ENCODE assay signal across 19 cellular contexts in genomic region chr17:8798176-8799000, GRCh38. TPM values are rescaled to one million over a fixed set of nuclear protein-coding genes. Genes with fewer than 3 reads are reported as not detected.
DNase-seq lines count a peak whose midpoint lies in the region; FAIRE-seq and TF ChIP-seq lines count a peak whose summit lies in the region.
"Had no signal": no experiment of that assay in that cellular context is flagged by ENCODE, and none has a peak within 500 bp of the region (broad histone marks: within the 10 kb centered on the region; RNA-seq: fewer than 3 reads in every experiment).

No MANE protein-coding gene starts in this region.

- TF ChIP-seq POLR2A in GM12891 (IDR thresholded peaks at IDR 0.05; ENCODE audit: low read depth, low read length) = 0 out of 2 replicates have a peak, but pooled peaks have one; percentile 15

- FAIRE-seq in GM12891 (lab: Jason Lieb, UNC) = no peak
- FAIRE-seq: bronchial epithelial cell had no signal

- no peaks in the 10 kb centered on the region for H3K9me3 ChIP-seq in iPS-18a (ENCODE audit: control insufficient read depth, low read depth, low read length)
- no peaks in the 10 kb centered on the region for H3K9me3 ChIP-seq in parathyroid adenoma (ENCODE audit: control insufficient read depth, low read length)
- H3K9me3 ChIP-seq in PC-9 (ENCODE audit: insufficient read depth, low read depth) = no peaks in the 10 kb centered on the region

- peaks cover 10% of the 10 kb centered on the region for H3K4me1 ChIP-seq in iPS-18a (ENCODE audit: control insufficient read depth, low read depth, low read length)
- peaks cover 4% of the 10 kb centered on the region for H3K4me1 ChIP-seq in parathyroid adenoma
- no peaks in the 10 kb centered on the region for H3K4me1 ChIP-seq in PC-9 (replicated peaks; ENCODE audit: insufficient read depth)

- no peaks in the 10 kb centered on the region for H4K20me1 ChIP-seq in PC-9 (ENCODE audit: insufficient read depth)

- H3K36me3 ChIP-seq in iPS-18a (ENCODE audit: control insufficient read depth, low read depth, low read length) = no peaks in the 10 kb centered on the region
- H3K36me3 ChIP-seq in parathyroid adenoma (ENCODE audit: control insufficient read depth, insufficient read depth, low read length) = no peaks in the 10 kb centered on the region
- H3K36me3 ChIP-seq in PC-9 (ENCODE audit: low read depth) = no peaks in the 10 kb centered on the region

- H3K4me3 ChIP-seq in coronary artery (peak overlapping the region; percentile 38), iPS-18a (ENCODE audit: low read length) (peak overlapping the region; percentile 57), parathyroid adenoma (ENCODE audit: low read depth, low read length) (peak overlapping the region; percentile 53), PC-9 (no peak overlapping the region)

- H3K79me2 ChIP-seq in parathyroid adenoma (no peaks in the 10 kb centered on the region), PC-9 (ENCODE audit: low read depth) (no peaks in the 10 kb centered on the region)

- CTCF ChIA-PET in PC-9 (lab: Charles Lee) = no interaction called here

- H3K9ac ChIP-seq in iPS-18a (ENCODE audit: low read length) (no peak overlapping the region), parathyroid adenoma (no peak overlapping the region)

- no peaks in the 10 kb centered on the region for H3K9me2 ChIP-seq in PC-9 (ENCODE audit: insufficient read depth)

- H2AFZ ChIP-seq in parathyroid adenoma = peak overlapping the region; percentile 97
- no peak overlapping the region for H2AFZ ChIP-seq in PC-9

- TF ChIP-seq CTCF in coronary artery (IDR thresholded peaks at IDR 0.05) (no peak), parathyroid adenoma (IDR thresholded peaks at IDR 0.05) (no peak), PC-9 (conservative IDR thresholded peaks at IDR 0.05) (no peak)

- DNase-seq in GM12891 (ENCODE audit: insufficient read length, low spot score) = no peak
- DNase-seq in coronary artery (ENCODE audit: low spot score) = peak; percentile 64
- no peak for DNase-seq in activated T-cell treated with anti-CD3 and anti-CD28 coated beads, Interleukin-2, amount 50 U/mL, for 48 hours
- DNase-seq in PC-9 = no peak
- no peak for DNase-seq in OCI-M1 (lab: John Stamatoyannopoulos, UW)
- DNase-seq in NCI-H226 = no peak
- DNase-seq: activated CD4-positive, alpha-beta T cell treated with anti-CD3 and anti-CD28 coated beads, Interleukin-2, amount 50 U/mL, for 4 hours; activated naive CD8-positive, alpha-beta T cell treated with anti-CD3 and anti-CD28 coated beads, Interleukin-2, amount 10 ng/mL, durations not matched to agents 7 days and 5 days; CD8-positive, alpha-beta T cell; DMS79 treated with DMSO at 0.1 percent for 48 hours; effector CD8-positive, alpha-beta T cell; IMR-90 had no signal

- H3F3A ChIP-seq in PC-9 (ENCODE audit: insufficient read depth, low read depth) = no peaks in the 10 kb centered on the region

- H3K27me3 ChIP-seq in iPS-18a (ENCODE audit: control insufficient read depth, insufficient read depth, low read length) (peaks cover 12% of the 10 kb centered on the region), parathyroid adenoma (ENCODE audit: control insufficient read depth, insufficient read depth, low read length) (no peaks in the 10 kb centered on the region), PC-9 (ENCODE audit: insufficient read depth, low read depth) (peaks cover 36% of the 10 kb centered on the region)

- peak overlapping the region; percentile 67 for H3K4me2 ChIP-seq in parathyroid adenoma (ENCODE audit: low read length)
- no peak overlapping the region for H3K4me2 ChIP-seq in PC-9

- no TSS peak for BruUV-seq in PC-9 (replicated peaks; lab: Mats Ljungman, UMichigan)

- intact Hi-C loops in PC-9 (cut with micrococcal nuclease; ENCODE audit: unreplicated experiment) = no loop called here

- POLR2A ChIA-PET in PC-9 (lab: Charles Lee; ENCODE audit: unreplicated experiment) = no interaction called here

- no peak overlapping the region for H3K27ac ChIP-seq in coronary artery
- H3K27ac ChIP-seq in iPS-18a (ENCODE audit: low read length) = no peak overlapping the region
- H3K27ac ChIP-seq in parathyroid adenoma = no peak overlapping the region
- no peak overlapping the region for H3K27ac ChIP-seq in PC-9

TF ChIP-seq in GM12891, 5 proteins besides CTCF, POLR2A, EP300 and RAD21:
- TF ChIP-seq POLR2AphosphoS5 (IDR thresholded peaks at IDR 0.05; ENCODE audit: low read depth, low read length) (no peak), POU2F2 (IDR thresholded peaks at IDR 0.05; ENCODE audit: low read depth, low read length) (no peak), SPI1 (IDR thresholded peaks at IDR 0.05; ENCODE audit: low read depth, low read length) (no peak), TAF1 (IDR thresholded peaks at IDR 0.05; ENCODE audit: low read depth, low read length) (no peak)
TF ChIP-seq in GM12891: peak in this region for 0.

RNA-seq across cellular contexts. Expression of gene MFSD6L, which starts 0.8 kb away (rescaled TPM):
- 1.4 TPM for polyA plus RNA-seq in GM12891 (2012; ENCODE audit: low read depth, missing spikeins)
- not detected in 2 replicates for total RNA-seq in PC-9 (2021)
- total RNA-seq: bronchial epithelial cell; CD8-positive, alpha-beta T cell; IMR-90; NCI-H460; renal cortical epithelial cell had no signal
- polyA plus RNA-seq: IMR-90 had no signal

RNA-seq across cellular contexts. Expression of gene SPDYE4, which starts 40.0 kb away (rescaled TPM):
- polyA plus RNA-seq in GM12891 (2012; ENCODE audit: low read depth, missing spikeins) = not detected
- total RNA-seq in PC-9 (2021) = not detected in 2 replicates
- total RNA-seq: activated naive CD8-positive, alpha-beta T cell treated with anti-CD3 and anti-CD28 coated beads, Interleukin-2, amount 10 ng/mL, durations not matched to agents 7 days and 5 days; bronchial epithelial cell; CD8-positive, alpha-beta T cell; IMR-90; liver; natural killer cell treated with Interleukin-12 subunit alpha and Interleukin-12 subunit beta and Interleukin-15 and Interleukin-18, amount 100 ng/mL, for 72 hours; NCI-H460; renal cortical epithelial cell had no signal
- polyA plus RNA-seq: IMR-90, liver had no signal

RNA-seq across cellular contexts. Expression of gene CCDC42, which starts 53.8 kb away (rescaled TPM):
- not detected for polyA plus RNA-seq in GM12891 (2012; ENCODE audit: low read depth, missing spikeins)
- total RNA-seq in PC-9 (2021) = not detected in 2 replicates
- total RNA-seq: bronchial epithelial cell; IMR-90; liver; natural killer cell treated with Interleukin-12 subunit alpha and Interleukin-12 subunit beta and Interleukin-15 and Interleukin-18, amount 100 ng/mL, for 72 hours; NCI-H460; renal cortical epithelial cell had no signal
- polyA plus RNA-seq: IMR-90 had no signal
